ENCODE assay signal across 9 cellular contexts in genomic region chr2:177261115-177261779, GRCh38. TPM values are rescaled to one million over a fixed set of nuclear protein-coding genes. Genes with fewer than 3 reads are reported as not detected.
DNase-seq lines count a peak whose midpoint lies in the region; FAIRE-seq and TF ChIP-seq lines count a peak whose summit lies in the region.
"Had no signal": no experiment of that assay in that cellular context is flagged by ENCODE, and none has a peak within 500 bp of the region (broad histone marks: within the 10 kb centered on the region; RNA-seq: fewer than 3 reads in every experiment).

No MANE protein-coding gene starts in this region.

- peaks cover 73% of the 10 kb centered on the region for H3K4me1 ChIP-seq in CD4-positive, alpha-beta memory T cell (ENCODE audit: insufficient read depth, low read length)
- H3K4me1 ChIP-seq in OCI-LY1 (ENCODE audit: insufficient read depth, low read length, severe bottlenecking) (peaks cover 54% of the 10 kb centered on the region), parathyroid adenoma (peaks cover 25% of the 10 kb centered on the region)

- no peaks in the 10 kb centered on the region for H3K9me3 ChIP-seq in CD4-positive, alpha-beta memory T cell (ENCODE audit: control insufficient read depth in 1 of 2, low read length in 2 of 2)
- H3K9me3 ChIP-seq in OCI-LY1 (ENCODE audit: low read length), result no peaks in the 10 kb centered on the region
- H3K9me3 ChIP-seq in parathyroid adenoma (ENCODE audit: control insufficient read depth, low read length), result no peaks in the 10 kb centered on the region

- peak overlapping the region; percentile 100 for H3K27ac ChIP-seq in CD4-positive, alpha-beta memory T cell (ENCODE audit: low read depth, low read length)
- H3K27ac ChIP-seq in OCI-LY1 (ENCODE audit: low read depth, low read length, poor library complexity, severe bottlenecking) (peak overlapping the region; percentile 96), parathyroid adenoma (no peak overlapping the region)

- H2AFZ ChIP-seq in OCI-LY1 (ENCODE audit: low read length), result no peak overlapping the region
- no peak overlapping the region for H2AFZ ChIP-seq in parathyroid adenoma

- FAIRE-seq in urothelium cell line (lab: Jason Lieb, UNC), result no peak

- no peaks in the 10 kb centered on the region for H3K27me3 Mint-ChIP-seq in CD4-positive, alpha-beta memory T cell
- peaks cover 6% of the 10 kb centered on the region for H3K27me3 Mint-ChIP-seq in endothelial cell (ENCODE audit: unreplicated experiment)

- DNase-seq in CD4-positive, alpha-beta memory T cell, result no peak
- DNase-seq in endothelial cell (ENCODE audit: low spot score) (no peak), iPS-NIHi7 (ENCODE audit: extremely low spot score) (no peak), urothelium cell line (ENCODE audit: low spot score) (no peak), anterior cingulate cortex (lab: John Stamatoyannopoulos, UW) (no peak)
- DNase-seq in activated CD4-positive, CD25-positive, alpha-beta regulatory T cell (lab: John Stamatoyannopoulos, UW), result no peak
- DNase-seq: activated CD4-positive, alpha-beta T cell treated with anti-CD3 and anti-CD28 coated beads, Interleukin-2, amount 50 U/mL, for 48 hours had no signal

- no peaks in the 10 kb centered on the region for H3K9me2 ChIP-seq in OCI-LY1 (ENCODE audit: low read depth, low read length)

- H3K4me1 Mint-ChIP-seq in CD4-positive, alpha-beta memory T cell, result peaks cover 48 to 86% (median 61%) of the 10 kb centered on the region in 4 donors
- H3K4me1 Mint-ChIP-seq in endothelial cell (ENCODE audit: unreplicated experiment), result peaks cover 39% of the 10 kb centered on the region

- H3K36me3 Mint-ChIP-seq in CD4-positive, alpha-beta memory T cell, result peaks cover 9 to 42% of the 10 kb centered on the region in 2 donors
- peaks cover 9% of the 10 kb centered on the region for H3K36me3 Mint-ChIP-seq in endothelial cell (ENCODE audit: low read depth, unreplicated experiment)

- peak overlapping the region; percentile 93 to 98 (median 96) for H3K4me3 Mint-ChIP-seq in CD4-positive, alpha-beta memory T cell
- H3K4me3 Mint-ChIP-seq in endothelial cell (ENCODE audit: unreplicated experiment), result peak overlapping the region; percentile 99

- H4K20me1 ChIP-seq in OCI-LY1 (ENCODE audit: insufficient read depth, low read length), result no peaks in the 10 kb centered on the region; the same call in 1 of the 2 replicates

- no peaks in the 10 kb centered on the region for H3F3A ChIP-seq in OCI-LY1 (ENCODE audit: insufficient read depth, low read length)

- peak overlapping the region; percentile 57 to 100 for H3K4me3 ChIP-seq in CD4-positive, alpha-beta memory T cell (ENCODE audit: low read length in 2 of 2)
- H3K4me3 ChIP-seq in OCI-LY1 (ENCODE audit: low read depth, low read length, poor library complexity, severe bottlenecking) (peak overlapping the region; percentile 83), parathyroid adenoma (ENCODE audit: low read depth, low read length) (no peak overlapping the region)

- peak overlapping the region; percentile 98 for H3K9ac ChIP-seq in OCI-LY1 (ENCODE audit: low read length)
- H3K9ac ChIP-seq in parathyroid adenoma, result no peak overlapping the region

- CTCF ChIA-PET in CD4-positive, alpha-beta memory T cell (lab: Charles Lee; ENCODE audit: partially characterized antibody), result interaction anchor here (1.4 to 1.6 kb wide), 3 partner anchors 23 to 96 kb away, joined by 3 to 6 read pairs (median 4); no protein-coding TSS in a partner anchor

- no peaks in the 10 kb centered on the region for H3K27me3 ChIP-seq in CD4-positive, alpha-beta memory T cell (ENCODE audit: insufficient read depth, low read length)
- no peaks in the 10 kb centered on the region for H3K27me3 ChIP-seq in OCI-LY1 (ENCODE audit: insufficient read depth, low read length)
- no peaks in the 10 kb centered on the region for H3K27me3 ChIP-seq in parathyroid adenoma (ENCODE audit: control insufficient read depth, insufficient read depth, low read length)

- peak overlapping the region in 6 of 7 donors; percentile 50 to 99 (median 67) for H3K27ac Mint-ChIP-seq in CD4-positive, alpha-beta memory T cell
- no peak overlapping the region for H3K27ac Mint-ChIP-seq in endothelial cell (ENCODE audit: unreplicated experiment)

- peaks cover 0 to 2% (median 0%) of the 10 kb centered on the region in 8 donors for H3K9me3 Mint-ChIP-seq in CD4-positive, alpha-beta memory T cell
- no peaks in the 10 kb centered on the region for H3K9me3 Mint-ChIP-seq in endothelial cell (ENCODE audit: unreplicated experiment)

- TF ChIP-seq CTCF in OCI-LY1 (IDR thresholded peaks at IDR 0.05; ENCODE audit: low read length) (no peak), endothelial cell (IDR thresholded peaks at IDR 0.05; ENCODE audit: unreplicated experiment) (no peak), parathyroid adenoma (IDR thresholded peaks at IDR 0.05) (no peak)

- H3K4me2 ChIP-seq in OCI-LY1 (ENCODE audit: low read length) (peak overlapping the region; percentile 90), parathyroid adenoma (ENCODE audit: low read length) (peak overlapping the region; percentile 96)

- POLR2A ChIA-PET in CD4-positive, alpha-beta memory T cell (lab: Charles Lee; ENCODE audit: partially characterized antibody), result interaction anchor here (0.9 to 4.1 kb wide), 8 partner anchors 33 to 96 kb away, joined by 3 to 34 read pairs (median 4); partner anchors contain the start of gene HNRNPA3

- no peaks in the 10 kb centered on the region for H3K36me3 ChIP-seq in CD4-positive, alpha-beta memory T cell (ENCODE audit: insufficient read depth, low read length)
- H3K36me3 ChIP-seq in OCI-LY1 (ENCODE audit: insufficient read depth, low read length), result peaks cover 37% of the 10 kb centered on the region
- H3K36me3 ChIP-seq in parathyroid adenoma (ENCODE audit: control insufficient read depth, insufficient read depth, low read length), result no peaks in the 10 kb centered on the region

- intact Hi-C loops in CD4-positive, alpha-beta memory T cell (cut with micrococcal nuclease), result loop anchor here (5.0 kb wide), 2 partner anchors 131 to 851 kb away; partner anchors contain the start of genes AGPS and RBM45

- H3K79me2 ChIP-seq in OCI-LY1 (ENCODE audit: insufficient read depth, low read length), result peaks cover 72% of the 10 kb centered on the region
- H3K79me2 ChIP-seq in parathyroid adenoma, result peaks cover 57% of the 10 kb centered on the region

RNA-seq across cellular contexts. Expression of gene NFE2L2, which starts 3.3 kb away (rescaled TPM):
- total RNA-seq in CD4-positive, alpha-beta memory T cell, result 10 to 100 TPM; 86.9 TPM
- 10 to 100 TPM; 39.6 to 63.6 TPM for polyA plus RNA-seq in CD4-positive, alpha-beta memory T cell
- total RNA-seq in endothelial cell (ENCODE audit: unreplicated experiment), result 50.6 TPM

RNA-seq across cellular contexts. Expression of gene HNRNPA3, which starts 48.7 kb away (rescaled TPM):
- total RNA-seq in CD4-positive, alpha-beta memory T cell, result 100 to 1,000 TPM; 172 to 175 TPM
- 10 to 100 TPM; 41.1 to 64.5 TPM for polyA plus RNA-seq in CD4-positive, alpha-beta memory T cell
- 264 TPM for total RNA-seq in endothelial cell (ENCODE audit: unreplicated experiment)
